In the genomic region with DNA sequence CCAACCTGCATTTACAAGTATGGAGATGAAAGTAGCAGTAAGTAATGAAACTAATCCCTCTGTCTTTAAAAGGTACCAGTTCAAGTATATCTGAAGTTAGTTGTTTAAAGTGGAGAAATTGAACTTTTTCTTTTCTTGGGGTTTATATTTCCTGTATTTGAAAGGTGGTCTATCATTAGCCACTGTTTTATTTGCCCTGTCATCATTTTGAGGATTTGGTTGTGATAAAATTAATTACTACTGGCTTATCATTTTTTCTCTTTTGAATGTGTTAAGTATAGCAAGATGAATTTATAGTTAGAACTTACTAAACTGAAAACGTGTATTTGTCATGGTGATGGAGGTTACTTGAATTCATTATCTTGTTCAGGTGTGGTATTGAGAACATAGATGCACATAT, we compare ENCODE assay signal across 22 cellular contexts.
"Had no signal": no experiment of that assay in that cellular context is flagged by ENCODE, and none has a peak within 500 bp of the region (broad histone marks: within the 10 kb centered on the region; RNA-seq: fewer than 3 reads in every experiment).

No MANE protein-coding gene starts in this region.

- H3K27ac Mint-ChIP-seq: endodermal cell; stimulated activated naive B cell treated with anti-CD40 and anti-IgM and Interleukin-4, amounts not matched to agents 10 μg/mL and 1 μg/mL and 100 μg/mL, for 72 hours; stimulated activated naive CD8-positive, alpha-beta T cell treated with anti-CD3 and anti-CD28 coated beads, Interleukin-15, amount 100 ng/mL, for 72 hours had no signal

- H3K4me1 Mint-ChIP-seq: endodermal cell; stimulated activated naive CD8-positive, alpha-beta T cell treated with anti-CD3 and anti-CD28 coated beads, Interleukin-15, amount 100 ng/mL, for 72 hours had no signal

- H3K9me3 Mint-ChIP-seq: endodermal cell; naive thymus-derived CD8-positive, alpha-beta T cell; stimulated activated naive B cell treated with anti-CD40 and anti-IgM and Interleukin-4, amounts not matched to agents 10 μg/mL and 1 μg/mL and 100 μg/mL, for 72 hours; stimulated activated naive CD8-positive, alpha-beta T cell treated with anti-CD3 and anti-CD28 coated beads, Interleukin-15, amount 100 ng/mL, for 72 hours had no signal

- H3K4me3 ChIP-seq: coronary artery, hepatocyte, mucosa of descending colon, psoas muscle, spleen, thoracic aorta, transverse colon had no signal

- H3K4me2 ChIP-seq: hepatocyte had no signal

- DNase-seq: effector CD4-positive, alpha-beta T cell; endodermal cell; foreskin keratinocyte; kidney glomerular epithelial cell; mucosa of descending colon; naive thymus-derived CD8-positive, alpha-beta T cell; psoas muscle; retina; spleen; stimulated activated CD4-positive, alpha-beta T cell treated with anti-CD3 and anti-CD28 coated beads, Interleukin-15, amount 100 ng/mL, for 24 hours; stimulated activated CD4-positive, alpha-beta T cell treated with anti-CD3 and anti-CD28 coated beads, Interleukin-1b, Interleukin-23, amount 100 ng/mL, for 48 hours; stimulated activated CD4-positive, alpha-beta T cell treated with anti-CD3 and anti-CD28 coated beads, Interleukin-4, amount 100 ng/mL, for 24 hours; stimulated activated naive B cell treated with anti-CD40 and anti-IgM and Interleukin-4, amounts not matched to agents 10 μg/mL and 1 μg/mL and 100 μg/mL, for 72 hours; stimulated activated naive CD8-positive, alpha-beta T cell treated with anti-CD3 and anti-CD28 coated beads, Interleukin-15, amount 100 ng/mL, for 72 hours; substantia nigra; transverse colon had no signal

- H3K27me3 Mint-ChIP-seq: naive thymus-derived CD8-positive, alpha-beta T cell; stimulated activated naive B cell treated with anti-CD40 and anti-IgM and Interleukin-4, amounts not matched to agents 10 μg/mL and 1 μg/mL and 100 μg/mL, for 72 hours; stimulated activated naive CD8-positive, alpha-beta T cell treated with anti-CD3 and anti-CD28 coated beads, Interleukin-15, amount 100 ng/mL, for 72 hours had no signal

- H3K27ac ChIP-seq: coronary artery, foreskin keratinocyte, hepatocyte, neutrophil, psoas muscle, thoracic aorta, transverse colon had no signal

- FAIRE-seq: endothelial cell of umbilical vein had no signal

- ATAC-seq: foreskin keratinocyte; mucosa of descending colon; naive thymus-derived CD8-positive, alpha-beta T cell; psoas muscle; sciatic nerve; stimulated activated naive B cell treated with anti-CD40 and anti-IgM and Interleukin-4, amounts not matched to agents 10 μg/mL and 1 μg/mL and 100 μg/mL, for 72 hours; stimulated activated naive CD8-positive, alpha-beta T cell treated with anti-CD3 and anti-CD28 coated beads, Interleukin-15, amount 100 ng/mL, for 72 hours had no signal

- H3K79me2 ChIP-seq: hepatocyte had no signal

- H3K4me1 ChIP-seq: foreskin keratinocyte, psoas muscle, transverse colon had no signal

- H3K27me3 ChIP-seq: foreskin keratinocyte, hepatocyte, neutrophil, spleen, transverse colon had no signal

- H2AFZ ChIP-seq: hepatocyte had no signal

- H3K9me3 ChIP-seq: mucosa of descending colon, neutrophil, psoas muscle, spleen, thoracic aorta, transverse colon had no signal

- H3K4me3 Mint-ChIP-seq: endodermal cell; naive thymus-derived CD8-positive, alpha-beta T cell; stimulated activated naive B cell treated with anti-CD40 and anti-IgM and Interleukin-4, amounts not matched to agents 10 μg/mL and 1 μg/mL and 100 μg/mL, for 72 hours; stimulated activated naive CD8-positive, alpha-beta T cell treated with anti-CD3 and anti-CD28 coated beads, Interleukin-15, amount 100 ng/mL, for 72 hours had no signal
